ENCODE assay signal across 12 cellular contexts in the genomic region with DNA sequence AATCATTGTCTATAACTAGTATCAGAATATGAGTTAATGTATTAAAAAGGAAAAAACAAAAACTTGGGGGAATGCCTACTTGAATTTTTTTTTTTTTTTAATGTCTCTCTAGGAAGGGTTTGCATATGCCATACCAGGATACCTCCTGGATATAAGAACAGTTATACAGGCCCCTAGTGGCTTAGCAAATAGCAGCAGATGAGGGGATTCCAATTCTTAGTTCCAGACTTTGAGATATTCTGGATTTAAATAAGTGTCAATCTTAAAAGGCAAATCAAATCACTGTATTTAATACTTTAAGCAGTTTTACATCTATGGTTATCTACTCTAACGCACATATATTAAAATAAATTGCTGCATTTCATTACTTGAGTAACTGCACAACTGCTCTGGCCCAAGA.
A peak's percentile ranks its signal among the peaks of the same experiment; 100 is the strongest.
DNase-seq lines count a peak whose midpoint lies in the region; ATAC-seq, FAIRE-seq and TF ChIP-seq lines count a peak whose summit lies in the region.
"Had no signal": no experiment of that assay in that cellular context is flagged by ENCODE, and none has a peak within 500 bp of the region (broad histone marks: within the 10 kb centered on the region; RNA-seq: fewer than 3 reads in every experiment).

No MANE protein-coding gene starts in this region.

- DNase-seq in NCI-H526 treated with DMSO at 0.1 percent for 48 hours (lab: John Stamatoyannopoulos, UW) (peak; percentile 34), neural crest cell (ENCODE audit: low read depth, low spot score) (no peak), NCI-H1436 treated with DMSO at 0.1 percent for 48 hours (lab: John Stamatoyannopoulos, UW) (no peak)
- DNase-seq in activated T-cell treated with anti-CD3 and anti-CD28 coated beads, Interleukin-2, amount 50 U/mL, for 24 hours = no peak
- DNase-seq: activated CD4-positive, alpha-beta T cell treated with anti-CD3 and anti-CD28 coated beads, Interleukin-2, amount 10 ng/mL, durations not matched to agents 24 days and 14 days; uterus had no signal

- no peak overlapping the region for H3K27ac ChIP-seq in HEK293 (ENCODE audit: extremely low read depth, low read depth, low read length)
- H3K27ac ChIP-seq: HL-60, uterus had no signal

- H3K27ac Mint-ChIP-seq in neural crest cell (ENCODE audit: unreplicated experiment) = no peak overlapping the region
- no peak overlapping the region for H3K27ac Mint-ChIP-seq in activated T-cell treated with anti-CD3 and anti-CD28 coated beads, Interleukin-2, amount 50 U/mL, for 24 hours
- H3K27ac Mint-ChIP-seq: activated CD4-positive, alpha-beta T cell treated with anti-CD3 and anti-CD28 coated beads, Interleukin-2, amount 10 ng/mL, durations not matched to agents 24 days and 14 days had no signal

- H3K9me3 Mint-ChIP-seq in neural crest cell = no peaks in the 10 kb centered on the region
- no peaks in the 10 kb centered on the region for H3K9me3 Mint-ChIP-seq in activated T-cell treated with anti-CD3 and anti-CD28 coated beads, Interleukin-2, amount 50 U/mL, for 24 hours
- H3K9me3 Mint-ChIP-seq: activated CD4-positive, alpha-beta T cell treated with anti-CD3 and anti-CD28 coated beads, Interleukin-2, amount 10 ng/mL, durations not matched to agents 24 days and 14 days had no signal

- peak; percentile 8 for FAIRE-seq in endometrium (lab: Jason Lieb, UNC)
- FAIRE-seq: keratinocyte had no signal

- peaks cover 8% of the 10 kb centered on the region; the same call in 1 of the 2 replicates for H3K4me1 ChIP-seq in HEK293 (ENCODE audit: control insufficient read depth, insufficient read depth, low read length)
- H3K4me1 ChIP-seq: uterus had no signal

- H3K4me1 Mint-ChIP-seq in neural crest cell = peaks cover 72% of the 10 kb centered on the region
- H3K4me1 Mint-ChIP-seq in activated T-cell treated with anti-CD3 and anti-CD28 coated beads, Interleukin-2, amount 50 U/mL, for 24 hours (ENCODE audit: low read depth) = peaks cover 10% of the 10 kb centered on the region

- H3K9me3 ChIP-seq in HEK293 (ENCODE audit: control insufficient read depth, insufficient read depth, low read depth, low read length) = no peaks in the 10 kb centered on the region
- H3K9me3 ChIP-seq: uterus had no signal

- H3K36me3 Mint-ChIP-seq in neural crest cell (ENCODE audit: low read depth) = peaks cover 3% of the 10 kb centered on the region
- no peaks in the 10 kb centered on the region for H3K36me3 Mint-ChIP-seq in activated T-cell treated with anti-CD3 and anti-CD28 coated beads, Interleukin-2, amount 50 U/mL, for 24 hours (ENCODE audit: low read depth)

- ATAC-seq in HG03039 (IDR thresholded peaks at IDR 0.05; ENCODE audit: unreplicated experiment) (no peak), GM21737 (IDR thresholded peaks at IDR 0.05; ENCODE audit: unreplicated experiment) (no peak)

- CTCF ChIA-PET in HEK293 (lab: Yijun Ruan, JAX) = interaction anchor here (1.0 to 1.5 kb wide), 2 partner anchors 41 to 369 kb away, joined by 3 read pairs; no protein-coding TSS in a partner anchor

- no peaks in the 10 kb centered on the region for H3K36me3 ChIP-seq in HEK293 (ENCODE audit: control insufficient read depth in 2 of 2, insufficient read depth in 1 of 2, low read length in 2 of 2)
- H3K36me3 ChIP-seq: uterus had no signal

- no peak overlapping the region for H3K4me3 ChIP-seq in HEK293 (ENCODE audit: low read depth, low read length)
- H3K4me3 ChIP-seq: uterus had no signal

- POLR2A ChIA-PET in HEK293 (lab: Yijun Ruan, JAX) = no interaction called here

- H3K27me3 Mint-ChIP-seq in neural crest cell (ENCODE audit: low read depth) = peaks cover 2% of the 10 kb centered on the region
- peaks cover 65% of the 10 kb centered on the region for H3K27me3 Mint-ChIP-seq in activated T-cell treated with anti-CD3 and anti-CD28 coated beads, Interleukin-2, amount 50 U/mL, for 24 hours

- peak overlapping the region; percentile 96 for H3K4me3 Mint-ChIP-seq in neural crest cell
- H3K4me3 Mint-ChIP-seq in activated T-cell treated with anti-CD3 and anti-CD28 coated beads, Interleukin-2, amount 50 U/mL, for 24 hours = no peak overlapping the region
- H3K4me3 Mint-ChIP-seq: activated CD4-positive, alpha-beta T cell treated with anti-CD3 and anti-CD28 coated beads, Interleukin-2, amount 10 ng/mL, durations not matched to agents 24 days and 14 days had no signal

- no peak for TF ChIP-seq CTCF in HEK293 (tag by site-specific recombination; IDR thresholded peaks at IDR 0.05)
- peak; percentile 65 for TF ChIP-seq CTCF in neural crest cell (conservative IDR thresholded peaks at IDR 0.05)

TF ChIP-seq in HEK293, 187 proteins besides CTCF, POLR2A, EP300 and RAD21:
- TF ChIP-seq ZNF626 (tag by site-specific recombination; IDR thresholded peaks at IDR 0.05) (no peak), ZNF354C (tag by site-specific recombination; IDR thresholded peaks at IDR 0.05; ENCODE audit: borderline replicate concordance, low read depth) (no peak), ZNF174 (tag by site-specific recombination; IDR thresholded peaks at IDR 0.05) (no peak), MZF1 (tag by site-specific recombination; IDR thresholded peaks at IDR 0.05; ENCODE audit: borderline replicate concordance) (no peak), ZEB2 (tag by site-specific recombination; IDR thresholded peaks at IDR 0.05) (no peak), IKZF3 (tag by site-specific recombination; IDR thresholded peaks at IDR 0.05) (0 out of 2 replicates have a peak, but pooled peaks have one; percentile 29), ZNF571 (tag by site-specific recombination; IDR thresholded peaks at IDR 0.05) (no peak), ZNF76 (tag by site-specific recombination; IDR thresholded peaks at IDR 0.05; ENCODE audit: borderline replicate concordance, low read depth) (no peak), PRDM6 (tag by site-specific recombination; IDR thresholded peaks at IDR 0.05) (peak; percentile 33; the same call in 1 of the 2 replicates), ZBTB8A (tag by site-specific recombination; IDR thresholded peaks at IDR 0.05) (no peak), ZNF654 (tag by site-specific recombination; IDR thresholded peaks at IDR 0.05; ENCODE audit: low read depth) (peak; percentile 59)
- TF ChIP-seq, protein P1, sequence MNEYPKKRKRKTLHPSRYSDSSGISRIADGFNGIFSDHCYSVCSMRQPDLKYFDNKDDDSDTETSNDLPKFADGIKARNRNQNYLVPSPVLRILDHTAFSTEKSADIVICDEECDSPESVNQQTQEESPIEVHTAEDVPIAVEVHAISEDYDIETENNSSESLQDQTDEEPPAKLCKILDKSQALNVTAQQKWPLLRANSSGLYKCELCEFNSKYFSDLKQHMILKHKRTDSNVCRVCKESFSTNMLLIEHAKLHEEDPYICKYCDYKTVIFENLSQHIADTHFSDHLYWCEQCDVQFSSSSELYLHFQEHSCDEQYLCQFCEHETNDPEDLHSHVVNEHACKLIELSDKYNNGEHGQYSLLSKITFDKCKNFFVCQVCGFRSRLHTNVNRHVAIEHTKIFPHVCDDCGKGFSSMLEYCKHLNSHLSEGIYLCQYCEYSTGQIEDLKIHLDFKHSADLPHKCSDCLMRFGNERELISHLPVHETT (tag by site-specific recombination; IDR thresholded peaks at IDR 0.05) = no peak
- TF ChIP-seq, protein P2, sequence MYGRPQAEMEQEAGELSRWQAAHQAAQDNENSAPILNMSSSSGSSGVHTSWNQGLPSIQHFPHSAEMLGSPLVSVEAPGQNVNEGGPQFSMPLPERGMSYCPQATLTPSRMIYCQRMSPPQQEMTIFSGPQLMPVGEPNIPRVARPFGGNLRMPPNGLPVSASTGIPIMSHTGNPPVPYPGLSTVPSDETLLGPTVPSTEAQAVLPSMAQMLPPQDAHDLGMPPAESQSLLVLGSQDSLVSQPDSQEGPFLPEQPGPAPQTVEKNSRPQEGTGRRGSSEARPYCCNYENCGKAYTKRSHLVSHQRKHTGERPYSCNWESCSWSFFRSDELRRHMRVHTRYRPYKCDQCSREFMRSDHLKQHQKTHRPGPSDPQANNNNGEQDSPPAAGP (tag by site-specific recombination; IDR thresholded peaks at IDR 0.05) = no peak
